ENCODE assay signal across 27 cellular contexts in genomic region chr14:24693941-24694507, GRCh38.
A peak's percentile ranks its signal among the peaks of the same experiment; 100 is the strongest.
DNase-seq lines count a peak whose midpoint lies in the region; ATAC-seq and TF ChIP-seq lines count a peak whose summit lies in the region.
"Had no signal": no experiment of that assay in that cellular context is flagged by ENCODE, and none has a peak within 500 bp of the region (broad histone marks: within the 10 kb centered on the region; RNA-seq: fewer than 3 reads in every experiment).

No MANE protein-coding gene starts in this region.

- DNase-seq in activated naive CD8-positive, alpha-beta T cell treated with anti-CD3 and anti-CD28 coated beads, Interleukin-2, amount 10 ng/mL, durations not matched to agents 7 days and 5 days: no peak
- no peak for DNase-seq in activated naive CD8-positive, alpha-beta T cell treated with anti-CD3 and anti-CD28 coated beads, Interleukin-2, amount 50 U/mL, for 24 hours
- no peak for DNase-seq in activated T-helper 2 cell treated with anti-CD3 and anti-CD28 coated beads, Interferon-gamma antibody, Interleukin-2, Interleukin-4, amounts not matched to agents 10 μg/mL and 5 μg/mL and 100 μg/mL, durations not matched to agents 14 hours and 24 hours and 36 hours (ENCODE audit: low spot score)
- DNase-seq in omental fat pad (ENCODE audit: low spot score): no peak
- no peak for DNase-seq in DMS53 treated with DMSO at 0.1 percent for 48 hours (lab: John Stamatoyannopoulos, UW; ENCODE audit: unreplicated experiment)
- DNase-seq: activated CD4-positive, alpha-beta T cell treated with anti-CD3 and anti-CD28 coated beads for 4 hours; activated effector memory CD4-positive, alpha-beta T cell treated with anti-CD3 and anti-CD28 coated beads, Interleukin-2, amount 50 U/mL, for 16 hours; central memory CD4-positive, alpha-beta T cell; DMS79 treated with DMSO at 0.1 percent for 48 hours; lower lobe of right lung; naive thymus-derived CD8-positive, alpha-beta T cell; NCI-H1417 treated with DMSO at 0.1 percent for 48 hours; NCI-H2081; NCI-H446; NCI-H82; occipital lobe; Peyer's patch; SHP77 treated with DMSO at 0.1 percent for 48 hours; stimulated activated naive B cell treated with anti-CD40 and anti-IgM and Interleukin-4, amounts not matched to agents 10 μg/mL and 1 μg/mL and 100 μg/mL, for 72 hours; T1000; upper lobe of left lung had no signal

- intact Hi-C loops in activated T-helper 2 cell treated with anti-CD3 and anti-CD28 coated beads, Interferon-gamma antibody, Interleukin-2, Interleukin-4, amounts not matched to agents 10 μg/mL and 5 μg/mL and 100 μg/mL, durations not matched to agents 14 hours and 24 hours and 36 hours (cut with micrococcal nuclease): loop anchor here (1.0 to 5.0 kb wide), 6 partner anchors 16 to 251 kb away; partner anchors contain the start of genes GZMB, GZMH and SDR39U1

- H3K4me3 Mint-ChIP-seq in activated naive CD8-positive, alpha-beta T cell treated with anti-CD3 and anti-CD28 coated beads, Interleukin-2, amount 10 ng/mL, durations not matched to agents 7 days and 5 days: peak overlapping the region; percentile 66
- H3K4me3 Mint-ChIP-seq in activated naive CD8-positive, alpha-beta T cell treated with anti-CD3 and anti-CD28 coated beads, Interleukin-2, amount 50 U/mL, for 24 hours: no peak overlapping the region
- H3K4me3 Mint-ChIP-seq in activated T-helper 2 cell treated with anti-CD3 and anti-CD28 coated beads, Interferon-gamma antibody, Interleukin-2, Interleukin-4, amounts not matched to agents 10 μg/mL and 5 μg/mL and 100 μg/mL, durations not matched to agents 14 hours and 24 hours and 36 hours (ENCODE audit: low read depth): no peak overlapping the region
- no peak overlapping the region for H3K4me3 Mint-ChIP-seq in nephron
- H3K4me3 Mint-ChIP-seq: stimulated activated naive B cell treated with anti-CD40 and anti-IgM and Interleukin-4, amounts not matched to agents 10 μg/mL and 1 μg/mL and 100 μg/mL, for 72 hours had no signal

- no peaks in the 10 kb centered on the region for H3K36me3 Mint-ChIP-seq in activated naive CD8-positive, alpha-beta T cell treated with anti-CD3 and anti-CD28 coated beads, Interleukin-2, amount 10 ng/mL, durations not matched to agents 7 days and 5 days
- no peaks in the 10 kb centered on the region for H3K36me3 Mint-ChIP-seq in activated naive CD8-positive, alpha-beta T cell treated with anti-CD3 and anti-CD28 coated beads, Interleukin-2, amount 50 U/mL, for 24 hours (ENCODE audit: low read depth)
- H3K36me3 Mint-ChIP-seq in activated T-helper 2 cell treated with anti-CD3 and anti-CD28 coated beads, Interferon-gamma antibody, Interleukin-2, Interleukin-4, amounts not matched to agents 10 μg/mL and 5 μg/mL and 100 μg/mL, durations not matched to agents 14 hours and 24 hours and 36 hours (ENCODE audit: low read depth): no peaks in the 10 kb centered on the region
- no peaks in the 10 kb centered on the region for H3K36me3 Mint-ChIP-seq in nephron (ENCODE audit: low read depth)
- H3K36me3 Mint-ChIP-seq: naive thymus-derived CD8-positive, alpha-beta T cell; stimulated activated naive B cell treated with anti-CD40 and anti-IgM and Interleukin-4, amounts not matched to agents 10 μg/mL and 1 μg/mL and 100 μg/mL, for 72 hours had no signal

- no peaks in the 10 kb centered on the region for H3K9me3 ChIP-seq in KOPT-K1 (ENCODE audit: insufficient read depth, low read length, poor library complexity, severe bottlenecking)
- H3K9me3 ChIP-seq: lower lobe of right lung, Peyer's patch, suprapubic skin, upper lobe of left lung had no signal

- H3K9me3 Mint-ChIP-seq in activated naive CD8-positive, alpha-beta T cell treated with anti-CD3 and anti-CD28 coated beads, Interleukin-2, amount 10 ng/mL, durations not matched to agents 7 days and 5 days: no peaks in the 10 kb centered on the region
- no peaks in the 10 kb centered on the region for H3K9me3 Mint-ChIP-seq in activated naive CD8-positive, alpha-beta T cell treated with anti-CD3 and anti-CD28 coated beads, Interleukin-2, amount 50 U/mL, for 24 hours
- H3K9me3 Mint-ChIP-seq in activated T-helper 2 cell treated with anti-CD3 and anti-CD28 coated beads, Interferon-gamma antibody, Interleukin-2, Interleukin-4, amounts not matched to agents 10 μg/mL and 5 μg/mL and 100 μg/mL, durations not matched to agents 14 hours and 24 hours and 36 hours: no peaks in the 10 kb centered on the region
- no peaks in the 10 kb centered on the region for H3K9me3 Mint-ChIP-seq in nephron
- H3K9me3 Mint-ChIP-seq: naive thymus-derived CD8-positive, alpha-beta T cell; stimulated activated naive B cell treated with anti-CD40 and anti-IgM and Interleukin-4, amounts not matched to agents 10 μg/mL and 1 μg/mL and 100 μg/mL, for 72 hours had no signal

- peaks cover 42% of the 10 kb centered on the region for H3K4me1 Mint-ChIP-seq in activated naive CD8-positive, alpha-beta T cell treated with anti-CD3 and anti-CD28 coated beads, Interleukin-2, amount 10 ng/mL, durations not matched to agents 7 days and 5 days
- peaks cover 35% of the 10 kb centered on the region for H3K4me1 Mint-ChIP-seq in activated naive CD8-positive, alpha-beta T cell treated with anti-CD3 and anti-CD28 coated beads, Interleukin-2, amount 50 U/mL, for 24 hours
- peaks cover 30% of the 10 kb centered on the region for H3K4me1 Mint-ChIP-seq in activated T-helper 2 cell treated with anti-CD3 and anti-CD28 coated beads, Interferon-gamma antibody, Interleukin-2, Interleukin-4, amounts not matched to agents 10 μg/mL and 5 μg/mL and 100 μg/mL, durations not matched to agents 14 hours and 24 hours and 36 hours (ENCODE audit: low read depth)
- H3K4me1 Mint-ChIP-seq in nephron: no peaks in the 10 kb centered on the region

- no peak for ATAC-seq in activated naive CD8-positive, alpha-beta T cell treated with anti-CD3 and anti-CD28 coated beads, Interleukin-2, amount 10 ng/mL, durations not matched to agents 7 days and 5 days (ENCODE audit: low read depth)
- ATAC-seq in activated naive CD8-positive, alpha-beta T cell treated with anti-CD3 and anti-CD28 coated beads, Interleukin-2, amount 50 U/mL, for 24 hours: no peak
- ATAC-seq in omental fat pad (ENCODE audit: low FRiP score): no peak
- ATAC-seq: lower lobe of right lung; naive thymus-derived CD8-positive, alpha-beta T cell; stimulated activated naive B cell treated with anti-CD40 and anti-IgM and Interleukin-4, amounts not matched to agents 10 μg/mL and 1 μg/mL and 100 μg/mL, for 72 hours had no signal

- H3K27me3 Mint-ChIP-seq in activated naive CD8-positive, alpha-beta T cell treated with anti-CD3 and anti-CD28 coated beads, Interleukin-2, amount 10 ng/mL, durations not matched to agents 7 days and 5 days: no peaks in the 10 kb centered on the region
- no peaks in the 10 kb centered on the region for H3K27me3 Mint-ChIP-seq in activated naive CD8-positive, alpha-beta T cell treated with anti-CD3 and anti-CD28 coated beads, Interleukin-2, amount 50 U/mL, for 24 hours
- H3K27me3 Mint-ChIP-seq in activated T-helper 2 cell treated with anti-CD3 and anti-CD28 coated beads, Interferon-gamma antibody, Interleukin-2, Interleukin-4, amounts not matched to agents 10 μg/mL and 5 μg/mL and 100 μg/mL, durations not matched to agents 14 hours and 24 hours and 36 hours (ENCODE audit: low read depth): no peaks in the 10 kb centered on the region
- peaks cover 3% of the 10 kb centered on the region for H3K27me3 Mint-ChIP-seq in nephron (ENCODE audit: low read depth)
- H3K27me3 Mint-ChIP-seq: naive thymus-derived CD8-positive, alpha-beta T cell; stimulated activated naive B cell treated with anti-CD40 and anti-IgM and Interleukin-4, amounts not matched to agents 10 μg/mL and 1 μg/mL and 100 μg/mL, for 72 hours had no signal

- POLR2A ChIA-PET in activated naive CD8-positive, alpha-beta T cell treated with anti-CD3 and anti-CD28 coated beads, Interleukin-2, amount 10 ng/mL, durations not matched to agents 7 days and 5 days (lab: Charles Lee): interaction anchor here (1.8 kb wide), 1 partner anchor 12 kb away, joined by 8 read pairs; no protein-coding TSS in a partner anchor

- TF ChIP-seq CTCF in nephron (IDR thresholded peaks at IDR 0.05; ENCODE audit: unreplicated experiment in 3 of 3): no peak
- no peak for TF ChIP-seq CTCF in omental fat pad (IDR thresholded peaks at IDR 0.05)

- H3K27ac ChIP-seq in KOPT-K1 (ENCODE audit: low read depth, low read length, poor library complexity, severe bottlenecking): peak overlapping the region; percentile 87
- H3K27ac ChIP-seq: C4-2B, KMS-11, lower lobe of right lung, suprapubic skin, VCaP had no signal

- no peak overlapping the region for H3K27ac Mint-ChIP-seq in activated naive CD8-positive, alpha-beta T cell treated with anti-CD3 and anti-CD28 coated beads, Interleukin-2, amount 10 ng/mL, durations not matched to agents 7 days and 5 days
- no peak overlapping the region for H3K27ac Mint-ChIP-seq in activated naive CD8-positive, alpha-beta T cell treated with anti-CD3 and anti-CD28 coated beads, Interleukin-2, amount 50 U/mL, for 24 hours
- peak overlapping the region; percentile 95 for H3K27ac Mint-ChIP-seq in activated T-helper 2 cell treated with anti-CD3 and anti-CD28 coated beads, Interferon-gamma antibody, Interleukin-2, Interleukin-4, amounts not matched to agents 10 μg/mL and 5 μg/mL and 100 μg/mL, durations not matched to agents 14 hours and 24 hours and 36 hours
- peak overlapping the region; percentile 10 to 74 (median 64) for H3K27ac Mint-ChIP-seq in nephron
- H3K27ac Mint-ChIP-seq: stimulated activated naive B cell treated with anti-CD40 and anti-IgM and Interleukin-4, amounts not matched to agents 10 μg/mL and 1 μg/mL and 100 μg/mL, for 72 hours had no signal

- H3K36me3 ChIP-seq in KOPT-K1 (ENCODE audit: insufficient read depth, low read length): no peaks in the 10 kb centered on the region
- H3K36me3 ChIP-seq: lower lobe of right lung, Peyer's patch, suprapubic skin, upper lobe of left lung had no signal

Comparison
In these comparisons a context has a peak if more than half of its experiments do, and no peak if none do; other contexts are left out.
1. H3K27ac Mint-ChIP-seq: peak in activated T-helper 2 cell treated with anti-CD3 and anti-CD28 coated beads, Interferon-gamma antibody, Interleukin-2, Interleukin-4, amounts not matched to agents 10 μg/mL and 5 μg/mL and 100 μg/mL, durations not matched to agents 14 hours and 24 hours and 36 hours (single experiment) and nephron (3 of 3); none in activated naive CD8-positive, alpha-beta T cell treated with anti-CD3 and anti-CD28 coated beads, Interleukin-2, amount 10 ng/mL, durations not matched to agents 7 days and 5 days (single experiment) and activated naive CD8-positive, alpha-beta T cell treated with anti-CD3 and anti-CD28 coated beads, Interleukin-2, amount 50 U/mL, for 24 hours (single experiment).